Comparison of ENCODE assay signal across 8 cellular contexts in genomic region chr17:27236710-27237315, GRCh38. TPM values are rescaled to one million over a fixed set of nuclear protein-coding genes. Genes with fewer than 3 reads are reported as not detected.
DNase-seq lines count a peak whose midpoint lies in the region; ATAC-seq and TF ChIP-seq lines count a peak whose summit lies in the region.

No MANE protein-coding gene starts in this region.

- intact Hi-C loops in ovary (cut with DNase I) = loop anchor here (2.0 to 10.0 kb wide), 6 partner anchors 96 to 365 kb away; partner anchors contain the start of gene KSR1 (in 2 of the 4)

- no peaks in the 10 kb centered on the region for H3K27me3 ChIP-seq in Karpas-422 (ENCODE audit: low read length)
- no peaks in the 10 kb centered on the region for H3K27me3 ChIP-seq in foreskin keratinocyte
- H3K27me3 ChIP-seq in ovary = no peaks in the 10 kb centered on the region

- no peak for TF ChIP-seq POLR2A in ovary (IDR thresholded peaks at IDR 0.05)

- H3K9me2 ChIP-seq in Karpas-422 (replicated peaks; ENCODE audit: insufficient read depth, low read length) = no peaks in the 10 kb centered on the region

- no peaks in the 10 kb centered on the region for H3K27me3 Mint-ChIP-seq in activated T-helper 17 cell treated with anti-CD3 and anti-CD28 coated beads, Interleukin-2, amount 50 U/mL, for 72 hours
- H3K27me3 Mint-ChIP-seq in type B pancreatic cell = peaks cover 3% of the 10 kb centered on the region

- WGBS in ovary, 3 donors = 57 to 68% (median 64%) methylated on average over 3 of the region's 3 CpGs

- no peak overlapping the region for H3K4me2 ChIP-seq in Karpas-422 (ENCODE audit: low read depth, low read length, poor library complexity, severe bottlenecking)

- no peaks in the 10 kb centered on the region for H3K79me2 ChIP-seq in Karpas-422 (ENCODE audit: low read length)

- H3K4me1 Mint-ChIP-seq in activated T-helper 17 cell treated with anti-CD3 and anti-CD28 coated beads, Interleukin-2, amount 50 U/mL, for 72 hours = peaks cover 9% of the 10 kb centered on the region
- H3K4me1 Mint-ChIP-seq in type B pancreatic cell (ENCODE audit: unreplicated experiment) = peaks cover 14% of the 10 kb centered on the region

- ATAC-seq in activated T-helper 17 cell treated with anti-CD3 and anti-CD28 coated beads, Interleukin-2, amount 50 U/mL, for 72 hours (replicated peaks) = peak; percentile 26
- no peak for ATAC-seq in foreskin keratinocyte
- ATAC-seq in GM18867 (IDR thresholded peaks at IDR 0.05; ENCODE audit: unreplicated experiment) = no peak

- H3K9me3 ChIP-seq in Karpas-422 (ENCODE audit: low read length) = no peaks in the 10 kb centered on the region
- no peaks in the 10 kb centered on the region for H3K9me3 ChIP-seq in ovary

- DNase-seq in DMS53 treated with DMSO at 0.1 percent for 48 hours (lab: John Stamatoyannopoulos, UW; ENCODE audit: unreplicated experiment) (peak; percentile 67), Karpas-422 (peak; percentile 92), SHP77 treated with DMSO at 0.1 percent for 48 hours (lab: John Stamatoyannopoulos, UW) (peak; percentile 54), foreskin keratinocyte (peak in 1 of 2 donors; percentile 50), ovary (peak; percentile 58 to 89 (median 72)), type B pancreatic cell (ENCODE audit: extremely low spot score, unreplicated experiment) (no peak)

- H2AFZ ChIP-seq in Karpas-422 (ENCODE audit: low read length) = no peak overlapping the region

- H3K9ac ChIP-seq in Karpas-422 (ENCODE audit: low read length) = no peak overlapping the region

- H3K4me3 Mint-ChIP-seq in activated T-helper 17 cell treated with anti-CD3 and anti-CD28 coated beads, Interleukin-2, amount 50 U/mL, for 72 hours = no peak overlapping the region
- no peak overlapping the region for H3K4me3 Mint-ChIP-seq in type B pancreatic cell

- no peaks in the 10 kb centered on the region for H3K36me3 ChIP-seq in Karpas-422 (ENCODE audit: insufficient read depth, low read length)
- H3K36me3 ChIP-seq in ovary = no peaks in the 10 kb centered on the region

- TF ChIP-seq CTCF in foreskin keratinocyte (conservative IDR thresholded peaks at IDR 0.05) = peak; percentile 92
- TF ChIP-seq CTCF in ovary (IDR thresholded peaks at IDR 0.05) = peak; percentile 52 to 94 (median 91)
- peak; percentile 94 for TF ChIP-seq CTCF in type B pancreatic cell (conservative IDR thresholded peaks at IDR 0.05)

- H3K4me1 ChIP-seq in Karpas-422 (ENCODE audit: low read length) (no peaks in the 10 kb centered on the region), foreskin keratinocyte (peaks cover 6% of the 10 kb centered on the region), ovary (ENCODE audit: insufficient read depth) (no peaks in the 10 kb centered on the region)

- H3K27ac Mint-ChIP-seq in activated T-helper 17 cell treated with anti-CD3 and anti-CD28 coated beads, Interleukin-2, amount 50 U/mL, for 72 hours = no peak overlapping the region
- peak overlapping the region; percentile 76 for H3K27ac Mint-ChIP-seq in type B pancreatic cell

- no peaks in the 10 kb centered on the region for H3K9me3 Mint-ChIP-seq in activated T-helper 17 cell treated with anti-CD3 and anti-CD28 coated beads, Interleukin-2, amount 50 U/mL, for 72 hours
- H3K9me3 Mint-ChIP-seq in type B pancreatic cell = no peaks in the 10 kb centered on the region

- H3K27ac ChIP-seq in Karpas-422 (ENCODE audit: low read length) (no peak overlapping the region), foreskin keratinocyte (no peak overlapping the region), ovary (no peak overlapping the region)

- H3K36me3 Mint-ChIP-seq in activated T-helper 17 cell treated with anti-CD3 and anti-CD28 coated beads, Interleukin-2, amount 50 U/mL, for 72 hours (ENCODE audit: low read depth) = no peaks in the 10 kb centered on the region
- no peaks in the 10 kb centered on the region for H3K36me3 Mint-ChIP-seq in type B pancreatic cell

- TF ChIP-seq EP300 in ovary (IDR thresholded peaks at IDR 0.05) = no peak

- H4K20me1 ChIP-seq in Karpas-422 (ENCODE audit: insufficient read depth, low read depth, low read length) = no peaks in the 10 kb centered on the region

- H3K4me3 ChIP-seq in Karpas-422 (ENCODE audit: low read length) = no peak overlapping the region
- no peak overlapping the region for H3K4me3 ChIP-seq in ovary

RNA-seq across cellular contexts. Expression of gene WSB1, which starts 57.1 kb away (rescaled TPM):
- 106 and 128 TPM in 2 replicates for total RNA-seq in Karpas-422 (2014; rRNA removed; shearing (Covaris generic); ENCODE audit: low replicate concordance)
- 100 to 1,000 TPM; 118 to 403 TPM for total RNA-seq in activated T-helper 17 cell treated with anti-CD3 and anti-CD28 coated beads, Interleukin-2, amount 50 U/mL, for 72 hours
- total RNA-seq in foreskin keratinocyte (41.5 and 44.3 TPM in 2 replicates), ovary (100 to 1,000 TPM; 135 to 214 (median 172) TPM), type B pancreatic cell (ENCODE audit: low replicate concordance) (259 and 270 TPM in 2 replicates)
- polyA plus RNA-seq in foreskin keratinocyte (11.6 and 14.1 TPM in 2 replicates), ovary (100 to 1,000 TPM in 1 of 2 donors, 10 to 100 TPM in 1; 88.9 to 136 TPM)
